In the genomic region with DNA sequence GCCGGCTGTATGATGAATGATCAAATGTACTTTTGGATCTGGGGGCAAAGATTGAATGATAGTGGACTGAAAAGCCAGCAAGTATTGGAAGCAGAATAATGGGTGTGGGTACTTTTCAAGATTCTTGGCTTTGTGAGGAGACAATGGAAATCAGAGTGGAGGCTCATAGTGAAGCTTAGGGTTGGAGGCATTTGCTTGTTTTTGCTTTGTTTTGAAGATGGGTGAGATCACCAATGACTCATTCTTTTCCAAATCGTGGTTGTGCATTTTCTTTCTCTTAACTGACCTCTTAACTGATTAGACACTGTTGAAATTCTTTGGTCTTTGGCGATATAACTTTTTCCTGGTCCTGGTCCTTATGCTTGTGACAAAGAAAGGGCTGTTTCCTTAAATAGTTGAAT, we compare ENCODE assay signal across 11 cellular contexts. TPM values are rescaled to one million over a fixed set of nuclear protein-coding genes. Genes with fewer than 3 reads are reported as not detected.
DNase-seq lines count a peak whose midpoint lies in the region; ATAC-seq, FAIRE-seq and TF ChIP-seq lines count a peak whose summit lies in the region.
"Had no signal": no experiment of that assay in that cellular context is flagged by ENCODE, and none has a peak within 500 bp of the region (broad histone marks: within the 10 kb centered on the region; RNA-seq: fewer than 3 reads in every experiment).

No MANE protein-coding gene starts in this region.

- TF ChIP-seq RAD21 in IMR-90 (IDR thresholded peaks at IDR 0.05; ENCODE audit: low read length): no peak
- TF ChIP-seq RAD21 in HepG2 (CRISPR knock-in tag; IDR thresholded peaks at IDR 0.05): no peak

- peak overlapping the region; percentile 76 for H2BK5ac ChIP-seq in IMR-90 (ENCODE audit: low read depth, low read length, poor library complexity, severe bottlenecking)

- H2BK120ac ChIP-seq in IMR-90 (ENCODE audit: low read depth, low read length): peak overlapping the region; percentile 83

- peak overlapping the region; percentile 25; the same call in 1 of the 2 replicates for H3K56ac ChIP-seq in IMR-90 (ENCODE audit: extremely low read depth, insufficient read depth, low read length)

- peak overlapping the region; percentile 25 to 75; a peak in 2 of 4 replicates for H4K8ac ChIP-seq in IMR-90 (ENCODE audit: low read depth in 2 of 2, low read length in 2 of 2)

- peak; percentile 92 for DNase-seq in IMR-90
- DNase-seq in astrocyte of the spinal cord (ENCODE audit: low read depth, low spot score): peak; percentile 82
- no peak for DNase-seq in NCI-H1930 (lab: John Stamatoyannopoulos, UW)
- DNase-seq in HepG2 (ENCODE audit: low spot score): no peak
- no peak for DNase-seq in tibial artery
- no peak for DNase-seq in GM20000 (ENCODE audit: low spot score)
- DNase-seq: sigmoid colon, upper lobe of right lung had no signal

- H3K4me3 ChIP-seq in BLaER1 (no peak overlapping the region), IMR-90 (ENCODE audit: insufficient read depth, low read depth, low read length) (no peak overlapping the region), astrocyte of the spinal cord (ENCODE audit: low read depth, low read length) (no peak overlapping the region), mesodermal cell (ENCODE audit: extremely low read depth, insufficient read depth, low read length, poor library complexity, severe bottlenecking) (no peak overlapping the region), HepG2 (replicated peaks in 1 of 3; ENCODE audit: insufficient read depth in 1 of 3, low read depth in 2 of 3, low read length in 3 of 3) (no peak overlapping the region), tibial artery (no peak overlapping the region)
- H3K4me3 ChIP-seq: hepatocyte, sigmoid colon, upper lobe of right lung had no signal

- H4K20me1 ChIP-seq in BLaER1 (peaks cover 76% of the 10 kb centered on the region), IMR-90 (ENCODE audit: insufficient read depth, low read length) (peaks cover 6% of the 10 kb centered on the region), HepG2 (ENCODE audit: insufficient read depth, low read length) (no peaks in the 10 kb centered on the region)

- H3K79me1 ChIP-seq in IMR-90 (ENCODE audit: low read depth in 1 of 2, low read length in 2 of 2): peaks cover 44 to 85% of the 10 kb centered on the region in 2 experiments

- peaks cover 22% of the 10 kb centered on the region for H3K9me1 ChIP-seq in IMR-90 (ENCODE audit: insufficient read depth, low read length)

- peak overlapping the region; percentile 65; the same call in 1 of the 2 replicates for H3K23ac ChIP-seq in IMR-90 (ENCODE audit: low read depth, low read length)

- H3K79me2 ChIP-seq in HepG2 (ENCODE audit: insufficient read depth, low read length): no peaks in the 10 kb centered on the region

- TF ChIP-seq CTCF in IMR-90 (conservative IDR thresholded peaks at IDR 0.05; ENCODE audit: low read depth, low read length) (no peak), astrocyte of the spinal cord (IDR thresholded peaks at IDR 0.05; ENCODE audit: low read depth, low read length) (no peak), HepG2 (CRISPR knock-in tag; IDR thresholded peaks at IDR 0.05) (no peak), tibial artery (IDR thresholded peaks at IDR 0.05) (no peak), GM20000 (IDR thresholded peaks at IDR 0.05; ENCODE audit: extremely low read depth, missing control alignments) (no peak)

- peak overlapping the region; percentile 97 for H2AK5ac ChIP-seq in IMR-90 (ENCODE audit: low read depth, low read length)

- H3K4me1 ChIP-seq in BLaER1 (peaks cover 69% of the 10 kb centered on the region), IMR-90 (ENCODE audit: control insufficient read depth, insufficient read depth, low read length) (peaks cover 16% of the 10 kb centered on the region), mesodermal cell (ENCODE audit: control insufficient read depth, insufficient read depth, low read length, poor library complexity, severe bottlenecking) (peaks cover 28% of the 10 kb centered on the region), HepG2 (ENCODE audit: insufficient read depth, low read length) (no peaks in the 10 kb centered on the region), tibial artery (peaks cover 0 to 38% (median 8%) of the 10 kb centered on the region in 4 donors)

- H3K9ac ChIP-seq in BLaER1: no peak overlapping the region
- 0 out of 2 replicates have a peak overlapping the region, but pooled peaks have one; percentile 28 for H3K9ac ChIP-seq in IMR-90 (ENCODE audit: low read depth, low read length)
- no peak overlapping the region for H3K9ac ChIP-seq in HepG2 (ENCODE audit: insufficient read depth, low read depth, low read length)

- peak overlapping the region; percentile 82 for H3K14ac ChIP-seq in IMR-90 (replicated peaks; ENCODE audit: low read depth, low read length)

- TF ChIP-seq POLR2A in IMR-90 (IDR thresholded peaks at IDR 0.05; ENCODE audit: low read depth, low read length) (no peak), HepG2 (IDR thresholded peaks at IDR 0.05; ENCODE audit: insufficient read depth in 1 of 2, low read depth in 2 of 2, low read length in 2 of 2) (no peak)

- POLR2A ChIA-PET in IMR-90 (lab: Charles Lee; ENCODE audit: unreplicated experiment): no interaction called here
- POLR2A ChIA-PET in HepG2 (lab: Yijun Ruan, JAX): no interaction called here

- peaks cover 59% of the 10 kb centered on the region for H3K9me3 ChIP-seq in BLaER1
- no peaks in the 10 kb centered on the region for H3K9me3 ChIP-seq in IMR-90 (ENCODE audit: control insufficient read depth, insufficient read depth, low read length)
- H3K9me3 ChIP-seq in mesodermal cell (ENCODE audit: control insufficient read depth, low read length): no peaks in the 10 kb centered on the region
- no peaks in the 10 kb centered on the region for H3K9me3 ChIP-seq in HepG2 (ENCODE audit: low read length)
- no peaks in the 10 kb centered on the region for H3K9me3 ChIP-seq in tibial artery
- H3K9me3 ChIP-seq: sigmoid colon, upper lobe of right lung had no signal

- H3K27ac ChIP-seq in BLaER1: peak overlapping the region; percentile 63
- peak overlapping the region; percentile 83 for H3K27ac ChIP-seq in IMR-90 (ENCODE audit: insufficient read depth, low read length)
- H3K27ac ChIP-seq in mesodermal cell (ENCODE audit: low read depth, low read length, severe bottlenecking): peak overlapping the region; percentile 97
- no peak overlapping the region for H3K27ac ChIP-seq in HepG2 (ENCODE audit: extremely low read length, insufficient read depth, low read length)
- no peak overlapping the region for H3K27ac ChIP-seq in tibial artery
- H3K27ac ChIP-seq: hepatocyte, sigmoid colon, upper lobe of right lung had no signal

- peak overlapping the region; percentile 91 for H2BK20ac ChIP-seq in IMR-90 (ENCODE audit: low read depth, low read length)

- peak overlapping the region; percentile 63; the same call in 1 of the 3 replicates for H2BK15ac ChIP-seq in IMR-90 (ENCODE audit: low read depth, low read length)

- WGBS in IMR-90 (ENCODE audit: extremely low coverage in 2 of 2, insufficient read length in 1 of 2), 2 experiments: 100% methylated on average over 1 of the region's 3 CpGs; no CpG with 5 or more reads in 1 of the 2 experiments
- 50 to 85% methylated on average over 1 to 3 of the region's 3 CpGs for WGBS in mesodermal cell (ENCODE audit: insufficient coverage in 2 of 2), 2 experiments
- 27% methylated on average over 3 of the region's 3 CpGs for WGBS in HepG2 (ENCODE audit: low lambda C conversion rate)

- H4K91ac ChIP-seq in IMR-90 (ENCODE audit: insufficient read depth, low read depth, low read length): peak overlapping the region; percentile 91

- peak; percentile 90 for ATAC-seq in IMR-90 (ENCODE audit: low read depth)
- ATAC-seq in HepG2: no peak
- ATAC-seq: upper lobe of right lung had no signal

- no peaks in the 10 kb centered on the region for H3K27me3 ChIP-seq in BLaER1
- no peaks in the 10 kb centered on the region for H3K27me3 ChIP-seq in IMR-90 (ENCODE audit: control insufficient read depth, insufficient read depth, low read length)
- H3K27me3 ChIP-seq in HepG2 (ENCODE audit: control insufficient read depth in 1 of 2, insufficient read depth in 2 of 2, low read length in 2 of 2): 0 out of 5 replicates have a peak, but pooled peaks cover 0 to 1% of the 10 kb centered on the region in 2 experiments
- H3K27me3 ChIP-seq in tibial artery: no peaks in the 10 kb centered on the region
- H3K27me3 ChIP-seq: hepatocyte, sigmoid colon, upper lobe of right lung had no signal

- H3K36me3 ChIP-seq in BLaER1 (peaks cover 81% of the 10 kb centered on the region), IMR-90 (ENCODE audit: control insufficient read depth, insufficient read depth, low read length) (peaks cover 2% of the 10 kb centered on the region; the same call in 1 of the 2 replicates), mesodermal cell (ENCODE audit: control insufficient read depth, insufficient read depth, low read length) (no peaks in the 10 kb centered on the region), HepG2 (replicated peaks in 1 of 2; ENCODE audit: control insufficient read depth in 1 of 2, insufficient read depth in 2 of 2, low read length in 2 of 2) (no peaks in the 10 kb centered on the region), tibial artery (no peaks in the 10 kb centered on the region)
- H3K36me3 ChIP-seq: sigmoid colon, upper lobe of right lung had no signal

- dilution Hi-C loops in IMR-90 (cut with HindIII; ENCODE audit: low sequenced_read_pairs, unreplicated experiment): no loop called here

- peak overlapping the region; percentile 92 for H3K4ac ChIP-seq in IMR-90 (ENCODE audit: low read depth, low read length)

- intact Hi-C loops in IMR-90 (cut with micrococcal nuclease): no loop called here
- intact Hi-C loops in HepG2 (cut with micrococcal nuclease; ENCODE audit: unreplicated experiment): no loop called here
- intact Hi-C loops in tibial artery (cut with DNase I; ENCODE audit: low total_unique reads): no loop called here

- peak overlapping the region; percentile 78 for H4K5ac ChIP-seq in IMR-90 (ENCODE audit: low read depth, low read length)

- no peak for FAIRE-seq in HepG2 (lab: Jason Lieb, UNC)

- in situ Hi-C loops in IMR-90 (cut with MboI; ENCODE audit: low sequenced_read_pairs) (no loop called here), astrocyte of the spinal cord (cut with HindIII; ENCODE audit: low sequenced_read_pairs) (no loop called here), HepG2 (cut with HindIII; ENCODE audit: extremely low pct_ligation_motif_present, low pct_unique_long_range_greater_than_20kb) (no loop called here)

- no TSS peak for BruUV-seq in IMR-90 (replicated peaks; lab: Mats Ljungman, UMichigan)
- no TSS peak for BruUV-seq in HepG2 (replicated peaks; lab: Mats Ljungman, UMichigan)

- peak overlapping the region; percentile 62 for H3K4me2 ChIP-seq in BLaER1
- H3K4me2 ChIP-seq in IMR-90 (ENCODE audit: low read depth, low read length): peak overlapping the region; percentile 66; the same call in 1 of the 2 replicates
- no peak overlapping the region for H3K4me2 ChIP-seq in HepG2 (ENCODE audit: low read depth, low read length)
- H3K4me2 ChIP-seq: hepatocyte had no signal

- no peak overlapping the region for H2AFZ ChIP-seq in IMR-90 (replicated peaks; ENCODE audit: low read length, poor library complexity)
- H2AFZ ChIP-seq in HepG2 (ENCODE audit: low read length): no peak overlapping the region
- H2AFZ ChIP-seq: hepatocyte had no signal

- peak overlapping the region; percentile 54 for H3K18ac ChIP-seq in IMR-90 (ENCODE audit: low read depth, low read length)

- no peak for TF ChIP-seq EP300 in HepG2 (IDR thresholded peaks at IDR 0.05; ENCODE audit: low read depth in 2 of 2, low read length in 2 of 2)
- no peak for TF ChIP-seq EP300 in HepG2 (CRISPR knock-in tag; IDR thresholded peaks at IDR 0.05; ENCODE audit: borderline replicate concordance)

- H2AK9ac ChIP-seq in IMR-90 (replicated peaks; ENCODE audit: low read depth, low read length, poor library complexity): peak overlapping the region; percentile 68

- CTCF ChIA-PET in IMR-90 (lab: Yijun Ruan, JAX) (interaction anchor here (0.6 to 1.2 kb wide), 3 partner anchors 53 to 441 kb away, joined by 3 to 6 read pairs (median 5); no protein-coding TSS in a partner anchor), HepG2 (lab: Yijun Ruan, JAX; ENCODE audit: low intra/inter-chr PET ratio, low total read pairs) (no interaction called here)

RNA-seq across cellular contexts. Expression of a gene that starts 54.4 kb away (rescaled TPM):
- total RNA-seq in IMR-90 (2012; rRNA removed) (31.7 and 36.7 TPM in 2 replicates), HepG2 (2016; rRNA removed; fragmentation: Illumina TruSeq; extraction: Trizol) (not detected in 2 replicates)
- polyA plus RNA-seq in IMR-90 (2012; rRNA removed) (6.0 and 7.4 TPM in 2 replicates), HepG2 (2011; rRNA removed) (0.07 and 0.25 TPM in 2 replicates)
- 1.6 and 2.4 TPM in 2 replicates for polyA plus RNA-seq in IMR-90 (2012; cell fraction: cytosol; rRNA removed)
- 5.8 and 13.1 TPM in 2 replicates for polyA plus RNA-seq in IMR-90 (2012; cell fraction: nucleus; rRNA removed; ENCODE audit: low replicate concordance)
- polyA plus RNA-seq in mesodermal cell (2013, experiment 1 of 2): 17.5 TPM
- 15.3 TPM for polyA plus RNA-seq in mesodermal cell (2013, experiment 2 of 2)
- total RNA-seq in HepG2 (2016; cell fraction: cytosol; rRNA removed; fragmentation: Illumina TruSeq; extraction: Trizol; ENCODE audit: low read depth): not detected in 2 replicates
- 0.02 TPM in 1 of 2 replicates, not detected in the other for total RNA-seq in HepG2 (2016; cell fraction: insoluble cytoplasmic fraction; rRNA removed; fragmentation: Illumina TruSeq; extraction: Trizol)
- not detected in 2 replicates for total RNA-seq in HepG2 (2016; cell fraction: membrane; rRNA removed; fragmentation: Illumina TruSeq; extraction: Trizol)
- total RNA-seq in HepG2 (2016; cell fraction: nucleus; rRNA removed; fragmentation: Illumina TruSeq; extraction: Trizol): not detected in 2 replicates
- polyA plus RNA-seq in HepG2 (2011; cell fraction: cytosol; rRNA removed): 0.17 and 0.23 TPM in 2 replicates
- polyA plus RNA-seq in HepG2 (2011; cell fraction: nucleus; rRNA removed): 0.03 and 0.14 TPM in 2 replicates
- 0.03 TPM in 1 of 2 replicates, not detected in the other for polyA plus RNA-seq in HepG2 (2012)
- polyA plus RNA-seq in HepG2 (2016; cell fraction: cytosol; fragmentation: Illumina TruSeq; extraction: Trizol; ENCODE audit: low read depth): not detected in 2 replicates
- polyA plus RNA-seq in HepG2 (2016; cell fraction: insoluble cytoplasmic fraction; fragmentation: Illumina TruSeq; extraction: Trizol; ENCODE audit: low read depth): not detected in 2 replicates
- not detected in 2 replicates for polyA plus RNA-seq in HepG2 (2016; cell fraction: membrane; fragmentation: Illumina TruSeq; extraction: Trizol; ENCODE audit: low read depth)
- polyA plus RNA-seq in HepG2 (2016; cell fraction: nucleus; fragmentation: Illumina TruSeq; extraction: Trizol; ENCODE audit: insufficient read depth, low read depth): not detected in 2 replicates
- 2.3 and 10.1 TPM in 2 replicates for polyA minus RNA-seq in HepG2 (2011; rRNA and poly(A)+ RNA removed; ENCODE audit: low replicate concordance)
- 0.10 and 1.6 TPM in 2 replicates for polyA minus RNA-seq in HepG2 (2011; cell fraction: cytosol; rRNA and poly(A)+ RNA removed)
- 0.25 and 1.2 TPM in 2 replicates for polyA minus RNA-seq in HepG2 (2011; cell fraction: nucleus; rRNA and poly(A)+ RNA removed)

Comparison
In these comparisons a context has a peak if more than half of its experiments do, and no peak if none do; other contexts are left out.
1. H3K27ac ChIP-seq: peak in BLaER1 (single experiment), IMR-90 (single experiment) and mesodermal cell (single experiment); none in HepG2 (single experiment) and tibial artery (0 of 2).
2. DNase-seq: peak in IMR-90 (single experiment) and astrocyte of the spinal cord (single experiment); none in NCI-H1930 (0 of 2), HepG2 (single experiment), tibial artery (0 of 2) and GM20000 (single experiment).
3. RNA of a gene that starts 54.4 kb away (total RNA-seq): 31.7 to 36.7 TPM in IMR-90; 0.02 TPM in HepG2; every median in the first group is over 10 times any median in the second.